ENCODE assay signal across 8 cellular contexts in genomic region chr16:57422026-57422944, GRCh38. TPM values are rescaled to one million over a fixed set of nuclear protein-coding genes. Genes with fewer than 3 reads are reported as not detected.
DNase-seq lines count a peak whose midpoint lies in the region; ATAC-seq, FAIRE-seq and TF ChIP-seq lines count a peak whose summit lies in the region.
"Had no signal": no experiment of that assay in that cellular context is flagged by ENCODE, and none has a peak within 500 bp of the region (broad histone marks: within the 10 kb centered on the region; RNA-seq: fewer than 3 reads in every experiment).

No MANE protein-coding gene starts in this region.

- TF ChIP-seq CTCF in GM12864 (IDR thresholded peaks at IDR 0.05; ENCODE audit: low read depth, low read length, missing control alignments) (peak; percentile 53), astrocyte (IDR thresholded peaks at IDR 0.05; ENCODE audit: insufficient read depth, low read depth, low read length) (peak; percentile 58), transverse colon (IDR thresholded peaks at IDR 0.05) (peak; percentile 48 to 68 (median 54))

- H3K79me2 ChIP-seq in astrocyte (ENCODE audit: insufficient read depth, low read length), result no peaks in the 10 kb centered on the region

- intact Hi-C loops in transverse colon (cut with DNase I; ENCODE audit: low total_unique reads), result no loop called here

- peaks cover 3% of the 10 kb centered on the region for H3K4me1 Mint-ChIP-seq in astrocyte (ENCODE audit: low read depth, unreplicated experiment)

- H3K4me1 ChIP-seq in astrocyte (ENCODE audit: insufficient read depth, low read length), result peaks cover 5% of the 10 kb centered on the region
- H3K4me1 ChIP-seq in transverse colon, result peaks cover 6 to 22% (median 12%) of the 10 kb centered on the region in 4 donors

- H3K36me3 Mint-ChIP-seq in astrocyte (ENCODE audit: low read depth, unreplicated experiment), result no peaks in the 10 kb centered on the region

- H3K4me3 ChIP-seq in GM12864 (ENCODE audit: low read depth, low read length), result no peak overlapping the region
- H3K4me3 ChIP-seq in astrocyte (ENCODE audit: insufficient read depth, low read depth, low read length), result no peak overlapping the region
- no peak overlapping the region for H3K4me3 ChIP-seq in transverse colon
- H3K4me3 ChIP-seq: skin epidermis had no signal

- H3K27me3 Mint-ChIP-seq in astrocyte (ENCODE audit: low read depth, unreplicated experiment), result no peaks in the 10 kb centered on the region

- TF ChIP-seq POLR2A in transverse colon (IDR thresholded peaks at IDR 0.05), result no peak

- peak overlapping the region; percentile 22 for H3K4me2 ChIP-seq in astrocyte (ENCODE audit: low read length)

- no peak for FAIRE-seq in astrocyte (lab: Jason Lieb, UNC)

- H3K27me3 ChIP-seq in astrocyte (ENCODE audit: insufficient read depth, low read length) (peaks cover 2% of the 10 kb centered on the region), transverse colon (no peaks in the 10 kb centered on the region)

- no peaks in the 10 kb centered on the region for H3K9me3 Mint-ChIP-seq in astrocyte (ENCODE audit: unreplicated experiment)

- H3K27ac ChIP-seq in astrocyte (ENCODE audit: low read depth, low read length) (no peak overlapping the region), transverse colon (no peak overlapping the region)
- H3K27ac ChIP-seq: skin epidermis had no signal

- ATAC-seq in GM19351 (IDR thresholded peaks at IDR 0.05; ENCODE audit: unreplicated experiment), result no peak

- H3K36me3 ChIP-seq in astrocyte (ENCODE audit: insufficient read depth, low read length) (no peaks in the 10 kb centered on the region), transverse colon (no peaks in the 10 kb centered on the region)

- H3K27ac Mint-ChIP-seq in astrocyte (ENCODE audit: unreplicated experiment), result no peak overlapping the region

- H4K20me1 ChIP-seq in astrocyte (ENCODE audit: insufficient read depth, low read length), result no peaks in the 10 kb centered on the region

- 37 to 40% methylated on average over 6 to 10 of the region's 10 CpGs for WGBS in transverse colon (ENCODE audit: low coverage in 1 of 2), 2 donors

- peak overlapping the region; percentile 36 for H2AFZ ChIP-seq in astrocyte (ENCODE audit: low read depth, low read length)

- no peak overlapping the region for H3K9ac ChIP-seq in astrocyte (ENCODE audit: low read length)

- no peak overlapping the region for H3K4me3 Mint-ChIP-seq in astrocyte (ENCODE audit: unreplicated experiment)

- H3K9me3 ChIP-seq in astrocyte (ENCODE audit: insufficient read depth, low read depth, low read length), result no peaks in the 10 kb centered on the region
- no peaks in the 10 kb centered on the region for H3K9me3 ChIP-seq in transverse colon

- in situ Hi-C loops in transverse colon (cut with MboI; ENCODE audit: low pct_ligation_motif_present in 1 of 4, low pct_unique_long_range_greater_than_20kb in 1 of 4, low sequenced_read_pairs in 3 of 4), result loop anchor here (10.0 to 25.0 kb wide), 2 partner anchors 93 to 335 kb away; partner anchors contain the start of gene CPNE2 (in 2 of the 4)

- no peak for TF ChIP-seq EP300 in transverse colon (IDR thresholded peaks at IDR 0.05; ENCODE audit: low read depth)

- DNase-seq in GM12864 (ENCODE audit: low read depth) (no peak), NCI-H1694 (lab: John Stamatoyannopoulos, UW) (peak; percentile 40), astrocyte (ENCODE audit: low read depth) (peak; percentile 29), islet precursor cell (peak; percentile 71), transverse colon (peak; percentile 62), germinal center (ENCODE audit: low spot score) (no peak)

RNA-seq across cellular contexts. Expression of gene CCL17, which starts 17.7 kb away (rescaled TPM):
- total RNA-seq in astrocyte (not detected in 2 replicates), transverse colon (1 to 10 TPM in 1 of 4 donors, not detected in 3; 1.4 TPM)

RNA-seq across cellular contexts. Expression of gene CIAPIN1, which starts 24.9 kb away (rescaled TPM):
- 68.9 and 72.0 TPM in 2 replicates for total RNA-seq in astrocyte
- 10 to 100 TPM; 20.9 to 48.3 (median 40.5) TPM for total RNA-seq in transverse colon

RNA-seq across cellular contexts. Expression of gene COQ9, which starts 25.0 kb away (rescaled TPM):
- total RNA-seq in astrocyte, result 29.1 TPM in 2 replicates
- 100 to 1,000 TPM; 113 to 154 (median 148) TPM for total RNA-seq in transverse colon

RNA-seq across cellular contexts. Expression of gene POLR2C, which starts 40.2 kb away (rescaled TPM):
- total RNA-seq in astrocyte (53.7 and 58.0 TPM in 2 replicates), transverse colon (100 to 1,000 TPM in 1 of 4 donors, 10 to 100 TPM in 3; 39.2 to 104 (median 72.7) TPM)

RNA-seq across cellular contexts. Expression of gene CX3CL1, which starts 50.0 kb away (rescaled TPM):
- 9.6 and 12.1 TPM in 2 replicates for total RNA-seq in astrocyte
- total RNA-seq in transverse colon, result 10 to 100 TPM in 1 of 4 donors, 1 to 10 TPM in 2, not detected in 1; 1.7 to 13.5 (median 1.8) TPM

Comparison
In these comparisons a context has a peak if more than half of its experiments do, and no peak if none do; other contexts are left out.
1. DNase-seq: peak in NCI-H1694 (single experiment), astrocyte (single experiment), islet precursor cell (single experiment) and transverse colon (single experiment); none in GM12864 (single experiment) and germinal center (single experiment).
2. Peak in every context shown above with its lines, with median percentiles within 50 percentile points of each other: CTCF ChIP-seq.